10 cellular contexts compared by ENCODE assay signal in the genomic region with DNA sequence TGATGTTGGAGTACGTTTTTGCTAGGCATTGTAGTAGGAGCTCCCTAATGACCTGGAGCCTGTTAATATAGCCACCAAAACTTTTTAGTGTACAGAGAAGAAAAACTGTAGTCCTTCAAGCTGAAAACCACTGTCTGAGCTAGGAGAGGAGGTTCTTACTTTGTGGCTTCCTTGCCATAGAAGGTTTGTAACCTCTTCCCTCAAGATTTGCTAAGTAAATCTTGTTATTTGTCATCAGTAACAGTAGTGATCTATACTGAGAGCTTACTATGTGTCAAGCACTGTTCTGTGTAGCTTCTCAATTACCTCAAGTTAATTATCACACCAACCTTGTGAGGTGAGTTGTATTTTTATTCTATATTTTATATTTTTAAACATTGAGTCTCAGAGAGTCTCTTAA. TPM values are rescaled to one million over a fixed set of nuclear protein-coding genes. Genes with fewer than 3 reads are reported as not detected.
DNase-seq lines count a peak whose midpoint lies in the region; ATAC-seq, FAIRE-seq and TF ChIP-seq lines count a peak whose summit lies in the region.
"Had no signal": no experiment of that assay in that cellular context is flagged by ENCODE, and none has a peak within 500 bp of the region (broad histone marks: within the 10 kb centered on the region; RNA-seq: fewer than 3 reads in every experiment).

No MANE protein-coding gene starts in this region.

- no peak for TF ChIP-seq POLR2A in esophagus squamous epithelium (IDR thresholded peaks at IDR 0.05)

- no peak for FAIRE-seq in pancreas (lab: Jason Lieb, UNC)

- no peaks in the 10 kb centered on the region for H3K27me3 ChIP-seq in esophagus squamous epithelium
- no peaks in the 10 kb centered on the region for H3K27me3 ChIP-seq in tibial artery
- no peaks in the 10 kb centered on the region for H3K27me3 ChIP-seq in pancreas
- H3K27me3 ChIP-seq: foreskin keratinocyte had no signal

- peak overlapping the region; percentile 99 for H3K27ac Mint-ChIP-seq in activated T-helper 1 cell treated with anti-CD3 and anti-CD28 coated beads, Interleukin-12 subunit alpha, Interleukin-12 subunit beta, Interleukin-2, Interleukin-4 antibody, amounts not matched to agents 30 ng/mL and 10 ng/mL and 1 ng/mL, durations not matched to agents 14 hours and 24 hours and 36 hours

- H3K4me3 ChIP-seq in esophagus squamous epithelium, result no peak overlapping the region
- H3K4me3 ChIP-seq in tibial artery, result no peak overlapping the region
- H3K4me3 ChIP-seq in pancreas, result no peak overlapping the region

- DNase-seq in activated T-helper 1 cell treated with anti-CD3 and anti-CD28 coated beads, Interleukin-12 subunit alpha, Interleukin-12 subunit beta, Interleukin-2, Interleukin-4 antibody, amounts not matched to agents 30 ng/mL and 10 ng/mL and 1 ng/mL, durations not matched to agents 14 hours and 24 hours and 36 hours (ENCODE audit: low spot score), result no peak
- DNase-seq in esophagus squamous epithelium (lab: John Stamatoyannopoulos, UW) (no peak), tibial artery (no peak), pancreas (no peak), NCI-H524 (lab: John Stamatoyannopoulos, UW) (no peak)
- DNase-seq: foreskin keratinocyte, NCI-H510A treated with DMSO at 0.1 percent for 48 hours had no signal

- no peaks in the 10 kb centered on the region for H3K9me3 Mint-ChIP-seq in activated T-helper 1 cell treated with anti-CD3 and anti-CD28 coated beads, Interleukin-12 subunit alpha, Interleukin-12 subunit beta, Interleukin-2, Interleukin-4 antibody, amounts not matched to agents 30 ng/mL and 10 ng/mL and 1 ng/mL, durations not matched to agents 14 hours and 24 hours and 36 hours

- H3K27ac ChIP-seq in esophagus squamous epithelium (no peak overlapping the region), tibial artery (no peak overlapping the region), pancreas (no peak overlapping the region)
- H3K27ac ChIP-seq: foreskin keratinocyte had no signal

- H3K36me3 ChIP-seq in esophagus squamous epithelium, result no peaks in the 10 kb centered on the region
- peaks cover 0 to 7% (median 0%) of the 10 kb centered on the region in 3 donors for H3K36me3 ChIP-seq in tibial artery
- no peaks in the 10 kb centered on the region for H3K36me3 ChIP-seq in pancreas

- intact Hi-C loops in activated T-helper 1 cell treated with anti-CD3 and anti-CD28 coated beads, Interleukin-12 subunit alpha, Interleukin-12 subunit beta, Interleukin-2, Interleukin-4 antibody, amounts not matched to agents 30 ng/mL and 10 ng/mL and 1 ng/mL, durations not matched to agents 14 hours and 24 hours and 36 hours (cut with micrococcal nuclease), result loop anchor here (1.0 to 5.0 kb wide), 11 partner anchors 8 to 383 kb away; a partner anchor contains a TSS
- intact Hi-C loops in esophagus squamous epithelium (cut with DNase I) (no loop called here), tibial artery (cut with DNase I; ENCODE audit: low total_unique reads) (no loop called here), pancreas (cut with DNase I) (no loop called here)

- peak overlapping the region; percentile 73 for H3K4me3 Mint-ChIP-seq in activated T-helper 1 cell treated with anti-CD3 and anti-CD28 coated beads, Interleukin-12 subunit alpha, Interleukin-12 subunit beta, Interleukin-2, Interleukin-4 antibody, amounts not matched to agents 30 ng/mL and 10 ng/mL and 1 ng/mL, durations not matched to agents 14 hours and 24 hours and 36 hours

- 85 to 89% methylated on average over 1 of the region's 1 CpG for WGBS in esophagus squamous epithelium, 2 donors
- 58 to 82% methylated on average over 1 of the region's 1 CpG for WGBS in pancreas, 2 donors

- H3K27me3 Mint-ChIP-seq in activated T-helper 1 cell treated with anti-CD3 and anti-CD28 coated beads, Interleukin-12 subunit alpha, Interleukin-12 subunit beta, Interleukin-2, Interleukin-4 antibody, amounts not matched to agents 30 ng/mL and 10 ng/mL and 1 ng/mL, durations not matched to agents 14 hours and 24 hours and 36 hours (ENCODE audit: insufficient read depth), result no peaks in the 10 kb centered on the region

- H3K36me3 Mint-ChIP-seq in activated T-helper 1 cell treated with anti-CD3 and anti-CD28 coated beads, Interleukin-12 subunit alpha, Interleukin-12 subunit beta, Interleukin-2, Interleukin-4 antibody, amounts not matched to agents 30 ng/mL and 10 ng/mL and 1 ng/mL, durations not matched to agents 14 hours and 24 hours and 36 hours (ENCODE audit: low read depth), result peaks cover 17% of the 10 kb centered on the region

- ATAC-seq in GM18499 (IDR thresholded peaks at IDR 0.05; ENCODE audit: insufficient read depth, unreplicated experiment), result peak; percentile 97
- ATAC-seq in GM19455 (IDR thresholded peaks at IDR 0.05; ENCODE audit: unreplicated experiment), result peak; percentile 91
- ATAC-seq in HG03039 (IDR thresholded peaks at IDR 0.05; ENCODE audit: unreplicated experiment), result peak; percentile 98
- no peak for ATAC-seq in pancreas
- ATAC-seq: foreskin keratinocyte had no signal

- no peak for TF ChIP-seq CTCF in esophagus squamous epithelium (IDR thresholded peaks at IDR 0.05)
- no peak for TF ChIP-seq CTCF in tibial artery (IDR thresholded peaks at IDR 0.05)
- no peak for TF ChIP-seq CTCF in pancreas (IDR thresholded peaks at IDR 0.05)

- H3K4me1 Mint-ChIP-seq in activated T-helper 1 cell treated with anti-CD3 and anti-CD28 coated beads, Interleukin-12 subunit alpha, Interleukin-12 subunit beta, Interleukin-2, Interleukin-4 antibody, amounts not matched to agents 30 ng/mL and 10 ng/mL and 1 ng/mL, durations not matched to agents 14 hours and 24 hours and 36 hours (ENCODE audit: low read depth), result peaks cover 88% of the 10 kb centered on the region

- H3K9me3 ChIP-seq in esophagus squamous epithelium (no peaks in the 10 kb centered on the region), tibial artery (no peaks in the 10 kb centered on the region), pancreas (no peaks in the 10 kb centered on the region)

- peaks cover 13 to 52% (median 14%) of the 10 kb centered on the region in 3 donors for H3K4me1 ChIP-seq in esophagus squamous epithelium
- peaks cover 0 to 8% (median 4%) of the 10 kb centered on the region in 4 donors for H3K4me1 ChIP-seq in tibial artery
- no peaks in the 10 kb centered on the region for H3K4me1 ChIP-seq in pancreas

RNA-seq across cellular contexts. Expression of a gene that starts 21.2 kb away (rescaled TPM):
- total RNA-seq in activated T-helper 1 cell treated with anti-CD3 and anti-CD28 coated beads, Interleukin-12 subunit alpha, Interleukin-12 subunit beta, Interleukin-2, Interleukin-4 antibody, amounts not matched to agents 30 ng/mL and 10 ng/mL and 1 ng/mL, durations not matched to agents 14 hours and 24 hours and 36 hours, result 64.3 and 66.1 TPM in 2 replicates
- 1 to 10 TPM; 1.4 to 5.0 (median 3.2) TPM for total RNA-seq in esophagus squamous epithelium
- 1 to 10 TPM in 4 of 6 donors, under 1 TPM in 2; 0.63 to 3.5 (median 1.1) TPM for total RNA-seq in pancreas
- 1 to 10 TPM in 1 of 2 donors, under 1 TPM in 1; 0.68 to 1.5 TPM for polyA plus RNA-seq in pancreas

Comparison
In these comparisons a context has a peak if more than half of its experiments do, and no peak if none do; other contexts are left out.
1. ATAC-seq: peak in GM18499 (single experiment), GM19455 (single experiment) and HG03039 (single experiment); none in pancreas (0 of 4).
2. RNA of a gene that starts 21.2 kb away (total RNA-seq): 64.3 to 66.1 TPM in activated T-helper 1 cell treated with anti-CD3 and anti-CD28 coated beads, Interleukin-12 subunit alpha, Interleukin-12 subunit beta, Interleukin-2, Interleukin-4 antibody, amounts not matched to agents 30 ng/mL and 10 ng/mL and 1 ng/mL, durations not matched to agents 14 hours and 24 hours and 36 hours; 1.4 to 5.0 TPM in esophagus squamous epithelium and 0.63 to 3.5 TPM in pancreas; every median in the first group is over 10 times any median in the second.